ENCODE assay signal across 1 cellular context in the genomic region with DNA sequence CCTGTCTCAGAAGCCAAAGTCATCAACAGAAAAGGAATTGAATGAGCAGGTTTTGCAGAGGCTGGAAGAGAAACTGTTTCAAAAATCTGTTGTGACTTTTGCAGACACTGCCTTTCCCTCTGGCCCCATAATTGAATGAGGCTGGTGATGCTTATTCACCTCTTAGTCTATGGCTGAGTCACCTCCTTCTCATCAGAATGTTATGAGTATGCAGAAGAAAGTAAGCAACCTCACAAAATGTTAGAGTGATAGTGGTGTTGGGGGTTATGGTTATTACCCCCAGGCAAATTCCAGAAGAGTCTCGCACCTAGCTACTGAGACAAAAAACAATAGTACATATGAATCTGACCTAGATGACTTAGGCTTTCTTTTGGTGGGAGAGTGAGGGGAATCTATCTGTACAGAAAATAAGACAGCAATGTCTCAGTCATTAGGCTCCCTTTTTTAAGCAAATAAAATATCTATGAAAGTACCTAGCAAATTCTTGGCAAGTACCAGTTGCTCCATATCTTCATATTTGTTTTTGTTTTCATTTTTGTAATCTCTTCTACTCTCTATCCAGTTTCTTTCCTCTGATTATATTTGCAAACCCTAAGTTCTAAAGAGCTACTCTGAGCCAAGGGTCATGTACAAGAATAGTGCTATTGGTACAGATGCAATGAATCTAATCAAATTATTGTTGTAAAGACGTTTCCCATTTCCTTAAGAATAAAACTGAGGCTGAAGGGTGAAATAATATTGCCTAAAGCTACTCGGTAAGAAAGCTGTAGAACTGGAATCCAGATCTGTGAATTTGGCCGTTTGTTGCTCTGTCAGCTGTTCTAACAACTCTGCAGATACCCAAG.
TF ChIP-seq lines count a peak whose summit lies in the region.

No MANE protein-coding gene starts in this region.

TF ChIP-seq in WTC11, 78 proteins besides CTCF, POLR2A, EP300 and RAD21 (continued from another document):
- TF ChIP-seq ZBTB43 (CRISPR knock-in tag; IDR thresholded peaks at IDR 0.05) (no peak), CDX4 (CRISPR knock-in tag; IDR thresholded peaks at IDR 0.05; ENCODE audit: borderline replicate concordance) (no peak), CBFB (CRISPR knock-in tag; IDR thresholded peaks at IDR 0.05; ENCODE audit: low read depth) (no peak), STAT6 (CRISPR knock-in tag; conservative IDR thresholded peaks at IDR 0.05; ENCODE audit: low read depth) (no peak)
- TF ChIP-seq, protein P1, sequence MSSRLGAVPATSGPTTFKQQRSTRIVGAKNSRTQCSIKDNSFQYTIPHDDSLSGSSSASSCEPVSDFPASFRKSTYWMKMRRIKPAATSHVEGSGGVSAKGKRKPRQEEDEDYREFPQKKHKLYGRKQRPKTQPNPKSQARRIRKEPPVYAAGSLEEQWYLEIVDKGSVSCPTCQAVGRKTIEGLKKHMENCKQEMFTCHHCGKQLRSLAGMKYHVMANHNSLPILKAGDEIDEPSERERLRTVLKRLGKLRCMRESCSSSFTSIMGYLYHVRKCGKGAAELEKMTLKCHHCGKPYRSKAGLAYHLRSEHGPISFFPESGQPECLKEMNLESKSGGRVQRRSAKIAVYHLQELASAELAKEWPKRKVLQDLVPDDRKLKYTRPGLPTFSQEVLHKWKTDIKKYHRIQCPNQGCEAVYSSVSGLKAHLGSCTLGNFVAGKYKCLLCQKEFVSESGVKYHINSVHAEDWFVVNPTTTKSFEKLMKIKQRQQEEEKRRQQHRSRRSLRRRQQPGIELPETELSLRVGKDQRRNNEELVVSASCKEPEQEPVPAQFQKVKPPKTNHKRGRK (CRISPR knock-in tag; IDR thresholded peaks at IDR 0.05; ENCODE audit: borderline replicate concordance), result no peak
